In the genomic region with DNA sequence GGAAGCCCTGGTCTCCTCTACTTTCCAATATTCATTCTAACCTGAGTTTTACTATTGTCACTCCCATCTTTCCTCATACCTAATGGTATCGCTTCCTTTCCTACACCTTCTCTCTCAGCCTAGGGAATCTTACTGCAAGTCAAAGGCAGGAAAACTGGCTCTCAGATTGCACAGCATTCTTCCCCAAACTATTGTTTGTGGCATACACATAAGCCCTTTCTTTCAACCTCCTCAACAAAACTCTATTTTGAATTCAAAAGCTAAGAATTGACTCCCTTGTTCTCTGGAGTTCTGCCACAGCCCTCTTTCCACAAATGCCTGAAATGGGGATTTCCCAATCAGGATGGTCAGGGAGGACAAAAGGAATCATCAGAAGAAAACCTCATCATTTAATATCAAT, we compare ENCODE assay signal across 25 cellular contexts.
DNase-seq lines count a peak whose midpoint lies in the region; ATAC-seq and TF ChIP-seq lines count a peak whose summit lies in the region.
"Had no signal": no experiment of that assay in that cellular context is flagged by ENCODE, and none has a peak within 500 bp of the region (broad histone marks: within the 10 kb centered on the region; RNA-seq: fewer than 3 reads in every experiment).

No MANE protein-coding gene starts in this region.

- peak overlapping the region; percentile 23 for H3K4me2 ChIP-seq in neural progenitor cell
- H3K4me2 ChIP-seq: A549, PC-9 had no signal

- H3K27me3 Mint-ChIP-seq in neural progenitor cell (ENCODE audit: insufficient read depth, low read depth) = peaks cover 4% of the 10 kb centered on the region
- H3K27me3 Mint-ChIP-seq in activated T-helper 2 cell treated with anti-CD3 and anti-CD28 coated beads, Interferon-gamma antibody, Interleukin-2, Interleukin-4, amounts not matched to agents 10 μg/mL and 5 μg/mL and 100 μg/mL, durations not matched to agents 14 hours and 24 hours and 36 hours (ENCODE audit: low read depth) = no peaks in the 10 kb centered on the region
- no peaks in the 10 kb centered on the region for H3K27me3 Mint-ChIP-seq in T-helper 17 cell
- H3K27me3 Mint-ChIP-seq: IgD-negative memory B cell had no signal

- in situ Hi-C loops in HAP-1 (cut with MboI; ENCODE audit: low sequenced_read_pairs) = no loop called here

- peaks cover 2% of the 10 kb centered on the region for H3F3A ChIP-seq in neural progenitor cell (ENCODE audit: low read depth)

- no peaks in the 10 kb centered on the region for H3K9me3 Mint-ChIP-seq in neural progenitor cell
- H3K9me3 Mint-ChIP-seq in activated T-helper 2 cell treated with anti-CD3 and anti-CD28 coated beads, Interferon-gamma antibody, Interleukin-2, Interleukin-4, amounts not matched to agents 10 μg/mL and 5 μg/mL and 100 μg/mL, durations not matched to agents 14 hours and 24 hours and 36 hours = no peaks in the 10 kb centered on the region
- H3K9me3 Mint-ChIP-seq: IgD-negative memory B cell had no signal

- peak overlapping the region; percentile 77 for H2AFZ ChIP-seq in neural progenitor cell (replicated peaks)
- H2AFZ ChIP-seq: GM23248, PC-9 had no signal

- no peak overlapping the region for H3K27ac Mint-ChIP-seq in neural progenitor cell
- no peak overlapping the region for H3K27ac Mint-ChIP-seq in activated T-helper 2 cell treated with anti-CD3 and anti-CD28 coated beads, Interferon-gamma antibody, Interleukin-2, Interleukin-4, amounts not matched to agents 10 μg/mL and 5 μg/mL and 100 μg/mL, durations not matched to agents 14 hours and 24 hours and 36 hours
- H3K27ac Mint-ChIP-seq in T-helper 17 cell = no peak overlapping the region
- H3K27ac Mint-ChIP-seq: IgD-negative memory B cell had no signal

- H4K20me1 ChIP-seq in neural progenitor cell (ENCODE audit: low read depth) = no peaks in the 10 kb centered on the region

- peak overlapping the region; percentile 4 for H3K27ac ChIP-seq in neural progenitor cell
- H3K27ac ChIP-seq: A549, GM23248, PC-9, SJSA1 had no signal

- H3K4me3 ChIP-seq in HAP-1 (no peak overlapping the region), neural progenitor cell (no peak overlapping the region)
- H3K4me3 ChIP-seq: A549, GM23248, PC-9, SJSA1 had no signal

- intact Hi-C loops in activated T-helper 2 cell treated with anti-CD3 and anti-CD28 coated beads, Interferon-gamma antibody, Interleukin-2, Interleukin-4, amounts not matched to agents 10 μg/mL and 5 μg/mL and 100 μg/mL, durations not matched to agents 14 hours and 24 hours and 36 hours (cut with micrococcal nuclease) = loop anchor here (5.0 kb wide), 1 partner anchor 54 kb away; no protein-coding TSS in a partner anchor

- H3K79me2 ChIP-seq in neural progenitor cell (ENCODE audit: low read depth) = no peaks in the 10 kb centered on the region

- no peak overlapping the region for H3K9ac ChIP-seq in neural progenitor cell
- H3K9ac ChIP-seq: GM23248 had no signal

- ATAC-seq in T-helper 17 cell (no peak), GM18868 (IDR thresholded peaks at IDR 0.05; ENCODE audit: unreplicated experiment) (no peak)
- ATAC-seq: A549, HCT116 had no signal

- DNase-seq in HAP-1 (ENCODE audit: low spot score in 2 of 2) = peak; percentile 35 to 71
- peak; percentile 23 for DNase-seq in fibroblast of peridontal ligament (ENCODE audit: extremely low read depth)
- peak; percentile 45 for DNase-seq in neural progenitor cell (ENCODE audit: low spot score)
- no peak for DNase-seq in activated T-helper 2 cell treated with anti-CD3 and anti-CD28 coated beads, Interferon-gamma antibody, Interleukin-2, Interleukin-4, amounts not matched to agents 10 μg/mL and 5 μg/mL and 100 μg/mL, durations not matched to agents 14 hours and 24 hours and 36 hours (ENCODE audit: low spot score)
- no peak for DNase-seq in HPDE6-E6E7 (ENCODE audit: extremely low spot score)
- no peak for DNase-seq in T-helper 17 cell
- DNase-seq: C1 segment of cervical spinal cord; Calu3; CD4-positive, alpha-beta memory T cell; DMS79 treated with DMSO at 0.1 percent for 48 hours; GM23248; NCI-H1092; NCI-H1417 treated with DMSO at 0.1 percent for 48 hours; NCI-H1694 treated with DMSO at 0.1 percent for 48 hours; NCI-H2081; NCI-H2227 treated with DMSO at 0.1 percent for 48 hours; NCI-H526 treated with DMSO at 0.1 percent for 48 hours; PC-9; Right ventricle myocardium superior; RPMI8226 had no signal

- H3K9me3 ChIP-seq in HAP-1 (no peaks in the 10 kb centered on the region), neural progenitor cell (ENCODE audit: low read depth) (no peaks in the 10 kb centered on the region), T-helper 17 cell (ENCODE audit: control insufficient read depth, low read length, poor library complexity, severe bottlenecking) (no peaks in the 10 kb centered on the region)
- H3K9me3 ChIP-seq: A549, SJSA1 had no signal

- no peak overlapping the region for H3K4me3 Mint-ChIP-seq in neural progenitor cell
- no peak overlapping the region for H3K4me3 Mint-ChIP-seq in activated T-helper 2 cell treated with anti-CD3 and anti-CD28 coated beads, Interferon-gamma antibody, Interleukin-2, Interleukin-4, amounts not matched to agents 10 μg/mL and 5 μg/mL and 100 μg/mL, durations not matched to agents 14 hours and 24 hours and 36 hours (ENCODE audit: low read depth)
- no peak overlapping the region for H3K4me3 Mint-ChIP-seq in T-helper 17 cell
- H3K4me3 Mint-ChIP-seq: CD4-positive, alpha-beta memory T cell; IgD-negative memory B cell had no signal

- H3K4me1 Mint-ChIP-seq in neural progenitor cell (peaks cover 3% of the 10 kb centered on the region), T-helper 17 cell (peaks cover 6% of the 10 kb centered on the region)
- no peaks in the 10 kb centered on the region for H3K4me1 Mint-ChIP-seq in activated T-helper 2 cell treated with anti-CD3 and anti-CD28 coated beads, Interferon-gamma antibody, Interleukin-2, Interleukin-4, amounts not matched to agents 10 μg/mL and 5 μg/mL and 100 μg/mL, durations not matched to agents 14 hours and 24 hours and 36 hours (ENCODE audit: low read depth)

- H3K27me3 ChIP-seq in HAP-1 (ENCODE audit: low read depth) (no peaks in the 10 kb centered on the region), neural progenitor cell (no peaks in the 10 kb centered on the region)
- H3K27me3 ChIP-seq: SJSA1 had no signal

- no peak for TF ChIP-seq CTCF in neural progenitor cell (IDR thresholded peaks at IDR 0.05)

- H3K36me3 Mint-ChIP-seq in neural progenitor cell (no peaks in the 10 kb centered on the region), T-helper 17 cell (ENCODE audit: low read depth) (no peaks in the 10 kb centered on the region)
- H3K36me3 Mint-ChIP-seq in activated T-helper 2 cell treated with anti-CD3 and anti-CD28 coated beads, Interferon-gamma antibody, Interleukin-2, Interleukin-4, amounts not matched to agents 10 μg/mL and 5 μg/mL and 100 μg/mL, durations not matched to agents 14 hours and 24 hours and 36 hours (ENCODE audit: low read depth) = no peaks in the 10 kb centered on the region
- H3K36me3 Mint-ChIP-seq: CD4-positive, alpha-beta memory T cell; IgD-negative memory B cell had no signal

- H3K36me3 ChIP-seq in HAP-1 (replicated peaks) (no peaks in the 10 kb centered on the region), neural progenitor cell (no peaks in the 10 kb centered on the region)
- H3K36me3 ChIP-seq: SJSA1 had no signal

- H3K4me1 ChIP-seq in HAP-1 = peaks cover 15% of the 10 kb centered on the region
- peaks cover 23% of the 10 kb centered on the region for H3K4me1 ChIP-seq in neural progenitor cell
- H3K4me1 ChIP-seq: A549, SJSA1 had no signal

Comparison
In these comparisons a context has a peak if more than half of its experiments do, and no peak if none do; other contexts are left out.
1. DNase-seq: peak in HAP-1 (2 of 2), fibroblast of peridontal ligament (single experiment) and neural progenitor cell (single experiment); none in activated T-helper 2 cell treated with anti-CD3 and anti-CD28 coated beads, Interferon-gamma antibody, Interleukin-2, Interleukin-4, amounts not matched to agents 10 μg/mL and 5 μg/mL and 100 μg/mL, durations not matched to agents 14 hours and 24 hours and 36 hours (single experiment), HPDE6-E6E7 (single experiment) and T-helper 17 cell (0 of 3).